ENCODE assay signal across 10 cellular contexts in genomic region chr3:176950743-176951142, GRCh38.
DNase-seq lines count a peak whose midpoint lies in the region; ATAC-seq, FAIRE-seq and TF ChIP-seq lines count a peak whose summit lies in the region.
"Had no signal": no experiment of that assay in that cellular context is flagged by ENCODE, and none has a peak within 500 bp of the region (broad histone marks: within the 10 kb centered on the region; RNA-seq: fewer than 3 reads in every experiment).

No MANE protein-coding gene starts in this region.

- H3K36me3 ChIP-seq in RWPE2 (ENCODE audit: low read depth) (no peaks in the 10 kb centered on the region), skeletal muscle satellite cell (ENCODE audit: insufficient read depth, low read length) (no peaks in the 10 kb centered on the region)

- FAIRE-seq in H54 (lab: Jason Lieb, UNC), result peak; percentile 91

- peak; percentile 99 for ATAC-seq in RWPE2 (ENCODE audit: low read depth)

- no peaks in the 10 kb centered on the region for H3K27me3 ChIP-seq in RWPE2 (ENCODE audit: insufficient read depth, poor library complexity, severe bottlenecking)
- H3K27me3 ChIP-seq in skeletal muscle satellite cell (ENCODE audit: control insufficient read depth, insufficient read depth, low read length), result no peaks in the 10 kb centered on the region

- H3K4me2 ChIP-seq in skeletal muscle satellite cell (ENCODE audit: low read length), result peak overlapping the region; percentile 12

- H3K4me3 ChIP-seq in RWPE2 (ENCODE audit: severe bottlenecking) (no peak overlapping the region), fibroblast of mammary gland (ENCODE audit: control insufficient read depth, low read depth, low read length) (no peak overlapping the region), skeletal muscle satellite cell (ENCODE audit: low read length) (no peak overlapping the region)

- no peaks in the 10 kb centered on the region for H3K9me3 ChIP-seq in RWPE2 (ENCODE audit: severe bottlenecking)
- H3K9me3 ChIP-seq in skeletal muscle satellite cell (replicated peaks; ENCODE audit: low read length), result no peaks in the 10 kb centered on the region

- peak overlapping the region; percentile 53 for H3K27ac ChIP-seq in RWPE2 (ENCODE audit: poor library complexity, severe bottlenecking)

- no peak overlapping the region for H3K9ac ChIP-seq in skeletal muscle satellite cell (ENCODE audit: low read depth, low read length)

- TF ChIP-seq CTCF in RWPE2 (IDR thresholded peaks at IDR 0.05; ENCODE audit: poor library complexity, severe bottlenecking) (no peak), fibroblast of mammary gland (conservative IDR thresholded peaks at IDR 0.05; ENCODE audit: control insufficient read depth, insufficient read depth, low read depth, low read length) (no peak)

- DNase-seq in H54 (ENCODE audit: insufficient read length, low spot score) (peak; percentile 25), RWPE2 (ENCODE audit: low spot score) (no peak), fibroblast of mammary gland (ENCODE audit: low read depth) (peak; percentile 74), GF-D8 (lab: John Stamatoyannopoulos, UW) (no peak), NCI-H187 (lab: John Stamatoyannopoulos, UW) (no peak), SHP77 (lab: John Stamatoyannopoulos, UW) (no peak)
- DNase-seq: amniotic stem cell, NCI-H1105 treated with DMSO at 0.1 percent for 48 hours, NCI-H526 had no signal

- H3K4me1 ChIP-seq in RWPE2 (ENCODE audit: insufficient read depth, poor library complexity, severe bottlenecking) (peaks cover 18% of the 10 kb centered on the region), skeletal muscle satellite cell (ENCODE audit: control insufficient read depth, insufficient read depth, low read length) (peaks cover 23% of the 10 kb centered on the region)

- TF ChIP-seq POLR2A in H54 (IDR thresholded peaks at IDR 0.05; ENCODE audit: low read depth, low read length), result no peak

Comparison
In these comparisons a context has a peak if more than half of its experiments do, and no peak if none do; other contexts are left out.
1. DNase-seq: peak in H54 (single experiment) and fibroblast of mammary gland (single experiment); none in RWPE2 (single experiment), GF-D8 (single experiment), NCI-H187 (0 of 2) and SHP77 (0 of 2).